22 cellular contexts compared by ENCODE assay signal in the genomic region with DNA sequence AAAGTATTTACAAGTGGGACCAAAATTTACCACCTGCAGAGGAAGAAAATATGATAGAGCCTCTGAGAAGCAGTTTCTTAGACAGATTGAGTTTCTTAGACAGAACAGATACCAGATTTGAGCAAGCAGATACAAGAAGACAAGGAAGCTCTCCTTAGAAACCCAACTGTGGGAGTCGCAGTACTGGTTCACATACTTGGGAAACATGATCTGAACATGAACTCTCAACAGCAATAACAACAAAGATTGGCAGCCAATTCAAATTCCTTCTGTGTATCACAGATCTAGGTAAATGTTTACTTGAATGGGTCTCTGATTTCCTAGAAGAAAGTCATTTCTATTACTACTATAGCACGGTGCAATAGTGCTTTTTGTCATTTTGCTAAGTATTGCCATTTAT.
"Had no signal": no experiment of that assay in that cellular context is flagged by ENCODE, and none has a peak within 500 bp of the region (broad histone marks: within the 10 kb centered on the region; RNA-seq: fewer than 3 reads in every experiment).

No MANE protein-coding gene starts in this region.

- H3K27me3 ChIP-seq: brain microvascular endothelial cell, foreskin keratinocyte, hepatocyte, left lung, sigmoid colon, tibial nerve, uterus had no signal

- H3K27me3 Mint-ChIP-seq: activated B cell treated with CpG ODN at 0.5 μM for 24 hours; activated CD4-positive, alpha-beta memory T cell treated with anti-CD3 and anti-CD28 coated beads, Interleukin-2, amount 10 ng/mL, durations not matched to agents 7 days and 5 days; activated CD8-positive, alpha-beta memory T cell treated with anti-CD3 and anti-CD28 coated beads, Interleukin-2, amount 10 ng/mL, durations not matched to agents 7 days and 5 days; activated naive CD8-positive, alpha-beta T cell treated with anti-CD3 and anti-CD28 coated beads, Interleukin-2, amount 10 ng/mL, durations not matched to agents 7 days and 5 days; activated T-helper 17 cell treated with anti-CD3 and anti-CD28 coated beads, Interleukin-2, amount 50 U/mL, for 72 hours; stimulated activated naive CD8-positive, alpha-beta T cell treated with anti-CD3 and anti-CD28 coated beads, Interleukin-15, Interleukin-2, amounts not matched to agents 100 ng/mL and 50 ng/mL, for 24 hours had no signal

- H2AFZ ChIP-seq: hepatocyte had no signal

- H3K4me1 Mint-ChIP-seq: activated B cell treated with CpG ODN at 0.5 μM for 24 hours; activated CD4-positive, alpha-beta memory T cell treated with anti-CD3 and anti-CD28 coated beads, Interleukin-2, amount 10 ng/mL, durations not matched to agents 7 days and 5 days; activated CD8-positive, alpha-beta memory T cell treated with anti-CD3 and anti-CD28 coated beads, Interleukin-2, amount 10 ng/mL, durations not matched to agents 7 days and 5 days; activated naive CD8-positive, alpha-beta T cell treated with anti-CD3 and anti-CD28 coated beads, Interleukin-2, amount 10 ng/mL, durations not matched to agents 7 days and 5 days; activated T-helper 17 cell treated with anti-CD3 and anti-CD28 coated beads, Interleukin-2, amount 50 U/mL, for 72 hours had no signal

- DNase-seq: activated B cell treated with CpG ODN at 0.5 μM for 24 hours; activated CD4-positive, alpha-beta memory T cell treated with anti-CD3 and anti-CD28 coated beads, Interleukin-2, amount 10 ng/mL, durations not matched to agents 7 days and 5 days; activated CD4-positive, alpha-beta T cell treated with anti-CD3 and anti-CD28 coated beads for 4 hours; activated CD8-positive, alpha-beta memory T cell treated with anti-CD3 and anti-CD28 coated beads, Interleukin-2, amount 10 ng/mL, durations not matched to agents 7 days and 5 days; activated naive CD4-positive, alpha-beta T cell; activated naive CD8-positive, alpha-beta T cell treated with anti-CD3 and anti-CD28 coated beads, Interleukin-2, amount 10 ng/mL, durations not matched to agents 7 days and 5 days; activated T-cell treated with anti-CD3 and anti-CD28 coated beads, Interleukin-2, amount 50 U/mL, for 1 hour; brain microvascular endothelial cell; cerebellar nuclear complex; effector CD8-positive, alpha-beta T cell; left lung; nephron progenitor cell; nucleus accumbens; sigmoid colon; uterus had no signal

- ATAC-seq: activated CD8-positive, alpha-beta memory T cell treated with anti-CD3 and anti-CD28 coated beads, Interleukin-2, amount 10 ng/mL, durations not matched to agents 7 days and 5 days; activated T-helper 17 cell treated with anti-CD3 and anti-CD28 coated beads, Interleukin-2, amount 50 U/mL, for 72 hours; foreskin keratinocyte; left lung had no signal

- H3K36me3 ChIP-seq: brain microvascular endothelial cell, uterus had no signal

- H3K4me1 ChIP-seq: foreskin keratinocyte, left lung, sigmoid colon, tibial nerve, uterus had no signal

- H3K27ac Mint-ChIP-seq: activated B cell treated with CpG ODN at 0.5 μM for 24 hours; activated CD4-positive, alpha-beta memory T cell treated with anti-CD3 and anti-CD28 coated beads, Interleukin-2, amount 10 ng/mL, durations not matched to agents 7 days and 5 days; activated CD8-positive, alpha-beta memory T cell treated with anti-CD3 and anti-CD28 coated beads, Interleukin-2, amount 10 ng/mL, durations not matched to agents 7 days and 5 days; activated naive CD8-positive, alpha-beta T cell treated with anti-CD3 and anti-CD28 coated beads, Interleukin-2, amount 10 ng/mL, durations not matched to agents 7 days and 5 days; activated T-helper 17 cell treated with anti-CD3 and anti-CD28 coated beads, Interleukin-2, amount 50 U/mL, for 72 hours; nephron progenitor cell; stimulated activated naive CD8-positive, alpha-beta T cell treated with anti-CD3 and anti-CD28 coated beads, Interleukin-15, Interleukin-2, amounts not matched to agents 100 ng/mL and 50 ng/mL, for 24 hours had no signal

- H3K27ac ChIP-seq: brain microvascular endothelial cell, foreskin keratinocyte, hepatocyte, left lung, sigmoid colon, tibial nerve, uterus had no signal

- H3K4me3 ChIP-seq: hepatocyte, left lung, sigmoid colon, tibial nerve, uterus had no signal

- H3K4me2 ChIP-seq: hepatocyte had no signal

- FAIRE-seq: endothelial cell of umbilical vein, islet of Langerhans had no signal

- H3K4me3 Mint-ChIP-seq: activated B cell treated with CpG ODN at 0.5 μM for 24 hours; activated CD4-positive, alpha-beta memory T cell treated with anti-CD3 and anti-CD28 coated beads, Interleukin-2, amount 10 ng/mL, durations not matched to agents 7 days and 5 days; activated CD8-positive, alpha-beta memory T cell treated with anti-CD3 and anti-CD28 coated beads, Interleukin-2, amount 10 ng/mL, durations not matched to agents 7 days and 5 days; activated naive CD8-positive, alpha-beta T cell treated with anti-CD3 and anti-CD28 coated beads, Interleukin-2, amount 10 ng/mL, durations not matched to agents 7 days and 5 days; activated T-helper 17 cell treated with anti-CD3 and anti-CD28 coated beads, Interleukin-2, amount 50 U/mL, for 72 hours; nephron progenitor cell; stimulated activated naive CD8-positive, alpha-beta T cell treated with anti-CD3 and anti-CD28 coated beads, Interleukin-15, Interleukin-2, amounts not matched to agents 100 ng/mL and 50 ng/mL, for 24 hours had no signal
